Comparison of ENCODE assay signal across 8 cellular contexts in the genomic region with DNA sequence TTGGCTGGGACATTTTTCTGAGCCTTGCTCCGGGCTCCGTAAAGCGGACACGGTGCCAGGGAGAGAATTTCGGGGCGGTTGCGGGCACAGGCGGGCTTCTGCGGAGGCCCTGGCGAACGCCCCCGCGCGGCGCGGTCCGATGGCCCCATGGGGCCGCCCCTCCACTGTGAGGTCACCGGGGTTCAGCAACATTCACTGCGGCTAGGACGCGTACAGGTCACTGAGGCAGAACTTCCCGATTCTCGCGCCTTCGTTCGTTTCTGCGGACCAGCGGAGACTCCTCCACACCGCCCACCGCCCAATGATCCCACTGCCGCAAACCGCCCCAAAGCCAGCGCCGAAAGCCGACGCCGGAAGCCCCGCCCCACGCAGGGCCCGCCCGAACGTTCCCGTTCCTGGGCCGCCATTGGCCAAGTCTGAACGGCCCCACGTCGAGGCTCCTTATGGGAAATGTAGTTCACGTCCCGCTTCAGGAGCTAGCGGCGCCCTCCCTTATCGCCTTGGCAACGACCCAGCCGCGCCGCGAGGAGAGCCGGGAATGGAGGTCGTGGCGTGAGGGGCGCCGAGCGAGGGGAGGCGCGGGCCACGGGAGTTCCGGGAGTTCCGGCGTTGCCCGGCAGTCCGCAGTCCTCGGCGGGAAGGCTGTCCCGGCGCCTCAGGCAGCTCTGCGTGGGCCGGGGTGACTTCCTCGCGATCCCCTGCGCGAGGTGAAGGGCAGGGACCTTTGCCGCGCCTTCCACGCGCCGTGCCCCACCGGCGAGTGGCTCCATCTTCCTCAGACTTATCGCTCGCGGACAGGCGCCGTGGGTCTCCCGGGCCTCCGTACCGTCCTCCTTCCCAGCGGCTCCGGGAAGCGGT. TPM values are rescaled to one million over a fixed set of nuclear protein-coding genes. Genes with fewer than 3 reads are reported as not detected.
DNase-seq lines count a peak whose midpoint lies in the region; ATAC-seq, FAIRE-seq and TF ChIP-seq lines count a peak whose summit lies in the region.

Gene ZNF584 (plus strand): TSS at position 498 of the 858 bp plus-strand sequence. CDS start 499 bp downstream, outside the sequence.

- peak within 1 kb of the TSS; percentile 88 for H3K27ac ChIP-seq in CD4-positive, CD25-positive, alpha-beta regulatory T cell (ENCODE audit: insufficient read depth, low read length, poor library complexity, severe bottlenecking)
- H3K27ac ChIP-seq in HepG2 (ENCODE audit: extremely low read length, insufficient read depth, low read length), result peak within 1 kb of the TSS; percentile 85

- peak within 1 kb of the TSS; percentile 93 for H3K4me2 ChIP-seq in HepG2 (ENCODE audit: low read depth, low read length)

- POLR2A ChIA-PET in HepG2 (lab: Yijun Ruan, JAX), result interaction anchor here (0.5 to 1.2 kb wide), 22 partner anchors 11 to 225 kb away, joined by 3 to 16 read pairs (median 4); partner anchors contain the start of genes RPS5, ZNF274, ZNF324B and ZNF497

- H3K79me2 ChIP-seq in HepG2 (ENCODE audit: insufficient read depth, low read length), result peaks cover 21% of the 10 kb centered on the region

- H3K9ac ChIP-seq in HepG2 (ENCODE audit: insufficient read depth, low read depth, low read length), result peak within 1 kb of the TSS; percentile 89

- TF ChIP-seq POLR2A in HepG2 (IDR thresholded peaks at IDR 0.05; ENCODE audit: insufficient read depth in 1 of 2, low read depth in 2 of 2, low read length in 2 of 2), result peak; percentile 89 to 96

- peak within 1 kb of the TSS; percentile 91 to 99 (median 97) for H3K27ac Mint-ChIP-seq in CD4-positive, CD25-positive, alpha-beta regulatory T cell

- peak; percentile 68 for FAIRE-seq in HepG2 (lab: Jason Lieb, UNC)

- no peaks in the 10 kb centered on the region for H3K36me3 ChIP-seq in CD4-positive, CD25-positive, alpha-beta regulatory T cell (ENCODE audit: control insufficient read depth, insufficient read depth, low read length)
- H3K36me3 ChIP-seq in HepG2 (replicated peaks in 1 of 2; ENCODE audit: control insufficient read depth in 1 of 2, insufficient read depth in 2 of 2, low read length in 2 of 2), result no peaks in the 10 kb centered on the region

- peak; percentile 99 for ATAC-seq in CD4-positive, CD25-positive, alpha-beta regulatory T cell (ENCODE audit: low read depth in 2 of 2)
- peak; percentile 96 for ATAC-seq in GM19397 (IDR thresholded peaks at IDR 0.05; ENCODE audit: unreplicated experiment)
- ATAC-seq in HG03565 (IDR thresholded peaks at IDR 0.05; ENCODE audit: unreplicated experiment), result peak; percentile 82
- peak; percentile 90 for ATAC-seq in HepG2

- peak within 1 kb of the TSS; percentile 95 to 99 (median 97) for H3K4me3 Mint-ChIP-seq in CD4-positive, CD25-positive, alpha-beta regulatory T cell

- intact Hi-C loops in HepG2 (cut with micrococcal nuclease; ENCODE audit: unreplicated experiment), result loop anchor here (5.0 kb wide), 3 partner anchors 44 to 81 kb away; partner anchors contain the start of genes ZNF324, ZNF324B and ZSCAN22

- in situ Hi-C loops in HepG2 (cut with HindIII; ENCODE audit: extremely low pct_ligation_motif_present, low pct_unique_long_range_greater_than_20kb), result no loop called here

- no peak for TF ChIP-seq EP300 in HepG2 (IDR thresholded peaks at IDR 0.05; ENCODE audit: low read depth in 2 of 2, low read length in 2 of 2)
- TF ChIP-seq EP300 in HepG2 (CRISPR knock-in tag; IDR thresholded peaks at IDR 0.05; ENCODE audit: borderline replicate concordance), result no peak

- peaks cover 11 to 35% (median 17%) of the 10 kb centered on the region in 4 donors for H3K4me1 Mint-ChIP-seq in CD4-positive, CD25-positive, alpha-beta regulatory T cell

- no peaks in the 10 kb centered on the region for H3K27me3 Mint-ChIP-seq in CD4-positive, CD25-positive, alpha-beta regulatory T cell

- no TSS peak for BruUV-seq in HepG2 (replicated peaks; lab: Mats Ljungman, UMichigan)

- peak; percentile 92 to 94 (median 92) for DNase-seq in CD4-positive, CD25-positive, alpha-beta regulatory T cell
- DNase-seq in NCI-H748 treated with DMSO at 0.1 percent for 48 hours (lab: John Stamatoyannopoulos, UW) (peak; percentile 97), dermis blood vessel endothelial cell (peak; percentile 97), HepG2 (ENCODE audit: low spot score) (peak; percentile 89)
- DNase-seq in activated CD4-positive, alpha-beta T cell treated with anti-CD3 and anti-CD28 coated beads, Interleukin-2, amount 50 U/mL, for 48 hours, result peak; percentile 95 to 96
- peak; percentile 91 to 94 for DNase-seq in stimulated activated CD4-positive, alpha-beta T cell treated with anti-CD3 and anti-CD28 coated beads, Interleukin-2, amount 100 ng/mL, for 48 hours

- TF ChIP-seq CTCF in HepG2 (CRISPR knock-in tag; IDR thresholded peaks at IDR 0.05), result peak; percentile 47

- peak within 1 kb of the TSS; percentile 46 for H2AFZ ChIP-seq in HepG2 (ENCODE audit: low read length)

- no peaks in the 10 kb centered on the region for H3K27me3 ChIP-seq in CD4-positive, CD25-positive, alpha-beta regulatory T cell (ENCODE audit: control insufficient read depth, insufficient read depth, low read length)
- H3K27me3 ChIP-seq in HepG2 (ENCODE audit: control insufficient read depth in 1 of 2, insufficient read depth in 2 of 2, low read length in 2 of 2), result no peaks in the 10 kb centered on the region; a peak in 1 of 5 replicates

- no peaks in the 10 kb centered on the region for H3K9me3 ChIP-seq in CD4-positive, CD25-positive, alpha-beta regulatory T cell (ENCODE audit: control insufficient read depth in 2 of 2, low read length in 2 of 2)
- H3K9me3 ChIP-seq in HepG2 (ENCODE audit: low read length), result no peaks in the 10 kb centered on the region

- H3K36me3 Mint-ChIP-seq in CD4-positive, CD25-positive, alpha-beta regulatory T cell, result no peaks in the 10 kb centered on the region

- peak; percentile 36; the same call in 1 of the 2 replicates for TF ChIP-seq RAD21 in HepG2 (CRISPR knock-in tag; IDR thresholded peaks at IDR 0.05)

- H4K20me1 ChIP-seq in HepG2 (ENCODE audit: insufficient read depth, low read length), result no peaks in the 10 kb centered on the region

- WGBS in HepG2 (ENCODE audit: low lambda C conversion rate), result no CpG with 5 or more reads among the region's 100 CpGs

- H3K4me1 ChIP-seq in CD4-positive, CD25-positive, alpha-beta regulatory T cell (ENCODE audit: control insufficient read depth, insufficient read depth, low read length, poor library complexity, severe bottlenecking), result peaks cover 17% of the 10 kb centered on the region
- H3K4me1 ChIP-seq in HepG2 (ENCODE audit: insufficient read depth, low read length), result peaks cover 32% of the 10 kb centered on the region

- CTCF ChIA-PET in HepG2 (lab: Yijun Ruan, JAX; ENCODE audit: low intra/inter-chr PET ratio, low total read pairs), result no interaction called here

- no peaks in the 10 kb centered on the region for H3K9me3 Mint-ChIP-seq in CD4-positive, CD25-positive, alpha-beta regulatory T cell

- peak within 1 kb of the TSS; percentile 70 for H3K4me3 ChIP-seq in CD4-positive, CD25-positive, alpha-beta regulatory T cell (ENCODE audit: low read depth, low read length)
- H3K4me3 ChIP-seq in HepG2 (replicated peaks in 1 of 3; ENCODE audit: insufficient read depth in 1 of 3, low read depth in 2 of 3, low read length in 3 of 3), result peak within 1 kb of the TSS; percentile 89 to 98 (median 95)

TF ChIP-seq in HepG2, 621 proteins besides CTCF, POLR2A, EP300 and RAD21 (continues in another document):
- TF ChIP-seq ZSCAN30 (CRISPR knock-in tag; IDR thresholded peaks at IDR 0.05) (no peak), USF2 (IDR thresholded peaks at IDR 0.05; ENCODE audit: low read depth, low read length) (no peak), USF2 (CRISPR knock-in tag; IDR thresholded peaks at IDR 0.05; ENCODE audit: borderline replicate concordance) (no peak; the same call in 1 of the 2 replicates)

RNA-seq across cellular contexts. Expression of gene ZNF584, which starts in this region (rescaled TPM):
- total RNA-seq in CD4-positive, CD25-positive, alpha-beta regulatory T cell, result 1.7 TPM
- polyA plus RNA-seq in CD4-positive, CD25-positive, alpha-beta regulatory T cell, result 1 to 10 TPM; 5.4 to 8.8 (median 5.8) TPM
- 8.2 and 12.0 TPM in 2 replicates for total RNA-seq in dermis blood vessel endothelial cell
- total RNA-seq in HepG2 (2016; rRNA removed; fragmentation: Illumina TruSeq; extraction: Trizol), result 6.8 and 7.0 TPM in 2 replicates
- total RNA-seq in HepG2 (2016; cell fraction: cytosol; rRNA removed; fragmentation: Illumina TruSeq; extraction: Trizol; ENCODE audit: low read depth), result 2.7 and 3.0 TPM in 2 replicates
- total RNA-seq in HepG2 (2016; cell fraction: insoluble cytoplasmic fraction; rRNA removed; fragmentation: Illumina TruSeq; extraction: Trizol), result 7.0 and 7.6 TPM in 2 replicates
- total RNA-seq in HepG2 (2016; cell fraction: membrane; rRNA removed; fragmentation: Illumina TruSeq; extraction: Trizol), result 5.6 and 7.1 TPM in 2 replicates
- 4.6 and 6.5 TPM in 2 replicates for total RNA-seq in HepG2 (2016; cell fraction: nucleus; rRNA removed; fragmentation: Illumina TruSeq; extraction: Trizol)
- polyA plus RNA-seq in HepG2 (2011; rRNA removed), result 2.4 and 3.3 TPM in 2 replicates
- polyA plus RNA-seq in HepG2 (2011; cell fraction: cytosol; rRNA removed), result 2.2 and 2.4 TPM in 2 replicates
- 2.7 and 3.7 TPM in 2 replicates for polyA plus RNA-seq in HepG2 (2011; cell fraction: nucleus; rRNA removed)
- polyA plus RNA-seq in HepG2 (2012), result 2.1 and 2.6 TPM in 2 replicates
- polyA plus RNA-seq in HepG2 (2016; cell fraction: cytosol; fragmentation: Illumina TruSeq; extraction: Trizol; ENCODE audit: low read depth), result 1.5 and 2.0 TPM in 2 replicates
- polyA plus RNA-seq in HepG2 (2016; cell fraction: insoluble cytoplasmic fraction; fragmentation: Illumina TruSeq; extraction: Trizol; ENCODE audit: low read depth), result 4.1 and 4.8 TPM in 2 replicates
- 2.5 and 4.0 TPM in 2 replicates for polyA plus RNA-seq in HepG2 (2016; cell fraction: membrane; fragmentation: Illumina TruSeq; extraction: Trizol; ENCODE audit: low read depth)
- polyA plus RNA-seq in HepG2 (2016; cell fraction: nucleus; fragmentation: Illumina TruSeq; extraction: Trizol; ENCODE audit: insufficient read depth, low read depth), result 6.0 and 6.2 TPM in 2 replicates
- 5.5 and 35.4 TPM in 2 replicates for polyA minus RNA-seq in HepG2 (2011; rRNA and poly(A)+ RNA removed; ENCODE audit: low replicate concordance)
- polyA minus RNA-seq in HepG2 (2011; cell fraction: cytosol; rRNA and poly(A)+ RNA removed), result 2.7 and 2.9 TPM in 2 replicates
- polyA minus RNA-seq in HepG2 (2011; cell fraction: nucleus; rRNA and poly(A)+ RNA removed), result 4.2 and 4.6 TPM in 2 replicates

Comparison
In these comparisons a context has a peak if more than half of its experiments do, and no peak if none do; other contexts are left out.
1. Peak in every context shown above with its lines: DNase-seq, ATAC-seq, H3K4me3 ChIP-seq and H3K27ac ChIP-seq.